Comparison of ENCODE assay signal across 8 cellular contexts in the genomic region with DNA sequence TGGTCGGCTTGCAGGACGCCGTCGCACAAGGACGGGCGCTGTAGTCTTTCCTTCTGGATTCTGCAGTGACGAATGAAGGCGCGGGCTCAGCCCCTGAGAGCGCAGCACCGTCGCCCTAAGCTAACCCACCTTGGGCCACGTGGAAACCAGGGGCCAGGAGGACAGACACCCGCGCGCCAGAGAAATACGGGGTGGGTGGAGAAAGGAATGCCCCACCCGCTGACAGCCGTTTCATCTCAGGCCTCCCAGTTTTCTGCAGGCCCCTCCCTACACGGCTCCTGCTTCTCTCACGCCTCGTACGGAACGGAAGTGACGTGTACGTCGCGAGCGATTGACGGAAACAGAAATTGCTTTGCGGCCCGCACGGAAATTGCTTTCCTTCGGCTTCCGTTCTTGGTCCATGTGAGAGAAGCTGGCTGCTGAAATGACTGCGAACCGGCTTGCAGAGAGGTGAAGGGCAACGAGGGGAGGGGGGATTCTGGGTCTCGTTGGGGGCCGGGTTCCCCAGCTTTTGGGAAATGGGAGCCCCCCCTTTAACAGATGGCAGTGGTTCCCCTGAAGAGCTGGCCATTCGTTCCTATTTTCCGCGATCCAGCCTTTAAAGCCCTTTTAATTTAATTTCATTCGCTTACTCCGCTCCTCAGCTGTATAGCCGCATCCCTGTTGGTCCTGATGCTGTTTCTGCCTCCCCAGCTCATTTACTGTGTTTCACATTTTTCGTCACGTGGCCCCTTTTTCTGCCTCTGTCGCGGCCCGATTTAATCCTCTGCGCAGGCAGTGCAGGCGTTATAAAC. TPM values are rescaled to one million over a fixed set of nuclear protein-coding genes. Genes with fewer than 3 reads are reported as not detected.
DNase-seq lines count a peak whose midpoint lies in the region; FAIRE-seq and TF ChIP-seq lines count a peak whose summit lies in the region.

A gene with protein sequence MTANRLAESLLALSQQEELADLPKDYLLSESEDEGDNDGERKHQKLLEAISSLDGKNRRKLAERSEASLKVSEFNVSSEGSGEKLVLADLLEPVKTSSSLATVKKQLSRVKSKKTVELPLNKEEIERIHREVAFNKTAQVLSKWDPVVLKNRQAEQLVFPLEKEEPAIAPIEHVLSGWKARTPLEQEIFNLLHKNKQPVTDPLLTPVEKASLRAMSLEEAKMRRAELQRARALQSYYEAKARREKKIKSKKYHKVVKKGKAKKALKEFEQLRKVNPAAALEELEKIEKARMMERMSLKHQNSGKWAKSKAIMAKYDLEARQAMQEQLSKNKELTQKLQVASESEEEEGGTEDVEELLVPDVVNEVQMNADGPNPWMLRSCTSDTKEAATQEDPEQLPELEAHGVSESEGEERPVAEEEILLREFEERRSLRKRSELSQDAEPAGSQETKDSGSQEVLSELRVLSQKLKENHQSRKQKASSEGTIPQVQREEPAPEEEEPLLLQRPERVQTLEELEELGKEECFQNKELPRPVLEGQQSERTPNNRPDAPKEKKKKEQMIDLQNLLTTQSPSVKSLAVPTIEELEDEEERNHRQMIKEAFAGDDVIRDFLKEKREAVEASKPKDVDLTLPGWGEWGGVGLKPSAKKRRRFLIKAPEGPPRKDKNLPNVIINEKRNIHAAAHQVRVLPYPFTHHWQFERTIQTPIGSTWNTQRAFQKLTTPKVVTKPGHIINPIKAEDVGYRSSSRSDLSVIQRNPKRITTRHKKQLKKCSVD (plus strand): TSS at position 378 of the 794 bp plus-strand sequence. CDS start 47 bp downstream, at position 425.

- H3K9ac ChIP-seq in neuronal stem cell (ENCODE audit: low read depth, low read length, poor library complexity): peak within 1 kb of the TSS; percentile 77

- H3K27me3 Mint-ChIP-seq in activated naive CD4-positive, alpha-beta T cell treated with anti-CD3 and anti-CD28 coated beads for 36 hours (ENCODE audit: low read depth): no peaks in the 10 kb centered on the region

- no peak within 1 kb of the TSS for H2BK15ac ChIP-seq in neuronal stem cell (ENCODE audit: low read length)

- H3K9me3 Mint-ChIP-seq in activated naive CD4-positive, alpha-beta T cell treated with anti-CD3 and anti-CD28 coated beads for 36 hours: no peaks in the 10 kb centered on the region

- peak within 1 kb of the TSS; percentile 70 for H3K27ac ChIP-seq in neuronal stem cell (replicated peaks; ENCODE audit: low read length)

- H3K4ac ChIP-seq in neuronal stem cell (ENCODE audit: low read length): no peak within 1 kb of the TSS

- H3K18ac ChIP-seq in neuronal stem cell (ENCODE audit: low read length): no peak within 1 kb of the TSS

- peak within 1 kb of the TSS; percentile 84 for H3K4me3 Mint-ChIP-seq in activated naive CD4-positive, alpha-beta T cell treated with anti-CD3 and anti-CD28 coated beads for 36 hours

- no peak within 1 kb of the TSS for H3K14ac ChIP-seq in neuronal stem cell (ENCODE audit: low read length)

- TF ChIP-seq CTCF in HFF-Myc (IDR thresholded peaks at IDR 0.05; ENCODE audit: low read depth, low read length, missing control alignments): no peak
- TF ChIP-seq CTCF in subcutaneous adipose tissue (IDR thresholded peaks at IDR 0.05; ENCODE audit: low read depth): no peak

- H2AK5ac ChIP-seq in neuronal stem cell (ENCODE audit: low read depth, low read length): no peak within 1 kb of the TSS

- no peak for FAIRE-seq in frontal cortex (lab: Jason Lieb, UNC)

- no peak within 1 kb of the TSS for H4K91ac ChIP-seq in neuronal stem cell (ENCODE audit: low read depth, low read length, poor library complexity)

- H3K4me2 ChIP-seq in neuronal stem cell (ENCODE audit: insufficient read depth, low read length, poor library complexity, severe bottlenecking): peak within 1 kb of the TSS; percentile 54

- H3K4me1 ChIP-seq in neuronal stem cell (ENCODE audit: control insufficient read depth in 2 of 2, insufficient read depth in 1 of 2, low read depth in 1 of 2, low read length in 2 of 2): no peaks in the 10 kb centered on the region

- no peak within 1 kb of the TSS for H2BK120ac ChIP-seq in neuronal stem cell (ENCODE audit: low read depth, low read length)

- H3K36me3 Mint-ChIP-seq in activated naive CD4-positive, alpha-beta T cell treated with anti-CD3 and anti-CD28 coated beads for 36 hours (ENCODE audit: low read depth): peaks cover 14% of the 10 kb centered on the region

- peak within 1 kb of the TSS; percentile 79 for H3K4me3 ChIP-seq in HFF-Myc (replicated peaks; ENCODE audit: low read depth, low read length)
- H3K4me3 ChIP-seq in neuronal stem cell (ENCODE audit: low read length in 2 of 2): peak within 1 kb of the TSS; percentile 54 to 83

- no peaks in the 10 kb centered on the region for H3K9me3 ChIP-seq in neuronal stem cell (replicated peaks in 1 of 2; ENCODE audit: control insufficient read depth in 2 of 2, insufficient read depth in 1 of 2, low read depth in 1 of 2, low read length in 2 of 2)

- no peaks in the 10 kb centered on the region for H3K79me1 ChIP-seq in neuronal stem cell (ENCODE audit: low read depth, low read length)

- peak within 1 kb of the TSS; percentile 55 for H3K23ac ChIP-seq in neuronal stem cell (ENCODE audit: low read depth, low read length, poor library complexity)

- intact Hi-C loops in activated naive CD4-positive, alpha-beta T cell treated with anti-CD3 and anti-CD28 coated beads for 36 hours (cut with micrococcal nuclease): loop anchor here (1.0 to 2.0 kb wide), 5 partner anchors 63 to 301 kb away; a partner anchor contains a TSS

- H2BK5ac ChIP-seq in neuronal stem cell (ENCODE audit: low read length): no peak within 1 kb of the TSS

- peak within 1 kb of the TSS; percentile 82 for H3K27ac Mint-ChIP-seq in activated naive CD4-positive, alpha-beta T cell treated with anti-CD3 and anti-CD28 coated beads for 36 hours

- peaks cover 31% of the 10 kb centered on the region for H3K4me1 Mint-ChIP-seq in activated naive CD4-positive, alpha-beta T cell treated with anti-CD3 and anti-CD28 coated beads for 36 hours (ENCODE audit: low read depth)

- H2BK12ac ChIP-seq in neuronal stem cell (ENCODE audit: low read length): no peak within 1 kb of the TSS

- DNase-seq in GM03348 (ENCODE audit: low spot score) (peak; percentile 86), HFF-Myc (ENCODE audit: extremely low read depth, low read depth) (peak; percentile 74), NAMALWA (ENCODE audit: low spot score) (peak; percentile 95), SK-N-DZ (ENCODE audit: low spot score) (peak; percentile 92), frontal cortex (ENCODE audit: low spot score in 2 of 2) (peak; percentile 33 to 63), neuronal stem cell (ENCODE audit: low spot score) (peak; percentile 69)
- DNase-seq in activated naive CD4-positive, alpha-beta T cell treated with anti-CD3 and anti-CD28 coated beads for 36 hours: peak; percentile 92

- CTCF ChIA-PET in activated naive CD4-positive, alpha-beta T cell treated with anti-CD3 and anti-CD28 coated beads for 36 hours (lab: Charles Lee): interaction anchor here (1.3 to 1.8 kb wide), 2 partner anchors 20 to 154 kb away, joined by 5 to 6 read pairs; no protein-coding TSS in a partner anchor

- no peaks in the 10 kb centered on the region for H3K27me3 ChIP-seq in neuronal stem cell (ENCODE audit: control insufficient read depth in 3 of 3, insufficient read depth in 3 of 3, low read depth in 1 of 3, low read length in 3 of 3)

- peak within 1 kb of the TSS; percentile 88 for H2AFZ ChIP-seq in neuronal stem cell (ENCODE audit: low read length)

- no CpG with 5 or more reads among the region's 53 CpGs for WGBS in neuronal stem cell (ENCODE audit: extremely low coverage in 2 of 2, insufficient read length in 2 of 2, insufficient replicate concordance in 1 of 2), 2 donors

- H3K36me3 ChIP-seq in neuronal stem cell (replicated peaks in 1 of 2; ENCODE audit: control insufficient read depth in 2 of 2, insufficient read depth in 2 of 2, low read length in 2 of 2): peaks cover 3 to 33% of the 10 kb centered on the region in 2 donors

- peak within 1 kb of the TSS; percentile 92 for H4K8ac ChIP-seq in neuronal stem cell (ENCODE audit: low read depth, low read length)

RNA-seq across cellular contexts. Expression of the gene that starts here (rescaled TPM):
- 18.3 and 21.0 TPM in 2 replicates for polyA plus RNA-seq in SK-N-DZ (2014; cell fraction: cytosol; rRNA removed)
- polyA plus RNA-seq in SK-N-DZ (2014; cell fraction: nucleus; rRNA removed): 12.2 and 18.3 TPM in 2 replicates
- total RNA-seq in activated naive CD4-positive, alpha-beta T cell treated with anti-CD3 and anti-CD28 coated beads for 36 hours: 10 to 100 TPM; 21.5 to 22.6 TPM
- total RNA-seq in frontal cortex: 11.0 TPM
- 6.5 TPM for polyA plus RNA-seq in neuronal stem cell (2013, experiment 1 of 2)
- polyA plus RNA-seq in neuronal stem cell (2013, experiment 2 of 2): 6.3 TPM
- total RNA-seq in subcutaneous adipose tissue: 10 to 100 TPM; 13.6 to 16.8 (median 15.9) TPM

Comparison
In these comparisons a context has a peak if more than half of its experiments do, and no peak if none do; other contexts are left out.
1. Peak in every context shown above with its lines: DNase-seq, H3K4me3 ChIP-seq and H3K27ac ChIP-seq.